1 cellular context compared by ENCODE assay signal in the genomic region with DNA sequence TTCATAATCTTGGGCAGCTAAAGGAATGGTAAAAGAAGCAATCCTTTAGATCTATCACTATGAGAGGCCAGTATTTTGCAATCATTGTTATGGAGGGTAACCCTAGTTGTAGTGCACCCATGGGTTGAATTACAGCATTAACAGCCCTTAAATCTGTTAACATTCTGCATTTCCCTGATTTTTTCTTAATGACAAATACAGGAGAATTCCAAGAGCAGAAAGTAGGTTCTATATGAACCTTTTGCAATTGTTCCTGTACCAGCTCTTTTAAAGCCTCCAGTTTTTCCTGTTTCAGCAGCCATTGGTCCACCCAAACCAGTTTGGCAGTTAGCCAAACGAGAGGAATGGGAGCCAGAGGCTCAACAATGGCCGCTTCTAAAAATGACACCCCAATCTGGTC.
TF ChIP-seq lines count a peak whose summit lies in the region.

No MANE protein-coding gene starts in this region.

TF ChIP-seq in K562, 482 proteins besides CTCF, POLR2A, EP300 and RAD21:
- TF ChIP-seq NFIC (IDR thresholded peaks at IDR 0.05) (peak; percentile 62), KDM2B (CRISPR knock-in tag; IDR thresholded peaks at IDR 0.05) (no peak)
